In genomic region chr18:58449366-58449935, GRCh38 we compare ENCODE assay signal across 2 cellular contexts.
A peak's percentile ranks its signal among the peaks of the same experiment; 100 is the strongest.
TF ChIP-seq lines count a peak whose summit lies in the region.

No MANE protein-coding gene starts in this region.

TF ChIP-seq in K562, 482 proteins besides CTCF, POLR2A, EP300 and RAD21:
- TF ChIP-seq ARID4B (CRISPR knock-in tag; IDR thresholded peaks at IDR 0.05) (no peak), MTA2 (IDR thresholded peaks at IDR 0.05; ENCODE audit: low read depth) (no peak), SIN3B (IDR thresholded peaks at IDR 0.05; ENCODE audit: low read depth) (no peak), ZZZ3 (IDR thresholded peaks at IDR 0.05) (no peak), ZSCAN32 (CRISPR knock-in tag; IDR thresholded peaks at IDR 0.05) (no peak), NFYB (IDR thresholded peaks at IDR 0.05; ENCODE audit: extremely low read depth, insufficient read length) (no peak), HDGF (IDR thresholded peaks at IDR 0.05) (no peak), KLF6 (CRISPR knock-in tag; IDR thresholded peaks at IDR 0.05; ENCODE audit: borderline replicate concordance) (no peak), TAL1 (IDR thresholded peaks at IDR 0.05) (no peak), ZNF408 (CRISPR knock-in tag; IDR thresholded peaks at IDR 0.05; ENCODE audit: low read depth) (no peak), SNIP1 (IDR thresholded peaks at IDR 0.05; ENCODE audit: low read depth) (no peak), KLF1 (tag; IDR thresholded peaks at IDR 0.05) (no peak)

TF ChIP-seq in liver, 16 proteins besides CTCF, POLR2A, EP300 and RAD21 (continued from another document):
- peak in 1 of 2 donors; percentile 5 for TF ChIP-seq JUND (IDR thresholded peaks at IDR 0.05)
- TF ChIP-seq SP1 (IDR thresholded peaks at IDR 0.05), result peak; percentile 30
- no peak for TF ChIP-seq YY1 (IDR thresholded peaks at IDR 0.05)
- no peak for TF ChIP-seq EGR1 (IDR thresholded peaks at IDR 0.05; ENCODE audit: low read depth in 2 of 2)
- TF ChIP-seq REST (IDR thresholded peaks at IDR 0.05), result no peak
